37 cellular contexts compared by ENCODE assay signal in the genomic region with DNA sequence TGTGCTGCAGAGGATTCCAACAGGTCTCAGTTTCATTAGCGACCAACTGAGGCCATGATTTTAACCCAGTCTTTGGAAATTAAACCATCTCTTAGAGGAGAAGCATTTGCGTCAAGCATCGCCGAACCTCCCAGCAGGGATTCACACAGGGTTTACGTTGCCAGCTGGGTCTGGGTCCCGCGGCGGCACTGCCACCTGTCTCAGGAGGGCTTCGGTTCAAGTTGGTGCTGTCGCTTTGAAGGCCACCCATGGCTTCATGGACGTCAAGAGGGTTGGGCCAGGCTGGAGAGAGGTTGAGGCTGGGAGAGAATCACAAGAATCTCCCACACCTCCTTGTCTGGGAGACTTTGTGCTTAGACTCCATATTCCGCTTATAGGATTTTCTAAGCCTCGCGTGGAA. TPM values are rescaled to one million over a fixed set of nuclear protein-coding genes. Genes with fewer than 3 reads are reported as not detected.
A peak's percentile ranks its signal among the peaks of the same experiment; 100 is the strongest.
DNase-seq lines count a peak whose midpoint lies in the region; ATAC-seq and TF ChIP-seq lines count a peak whose summit lies in the region.
"Had no signal": no experiment of that assay in that cellular context is flagged by ENCODE, and none has a peak within 500 bp of the region (broad histone marks: within the 10 kb centered on the region; RNA-seq: fewer than 3 reads in every experiment).

No MANE protein-coding gene starts in this region.

- H3K36me3 ChIP-seq in sigmoid colon (no peaks in the 10 kb centered on the region), psoas muscle (ENCODE audit: insufficient read depth in 1 of 2, low read depth in 1 of 2) (no peaks in the 10 kb centered on the region), OCI-LY7 (ENCODE audit: insufficient read depth, low read length) (no peaks in the 10 kb centered on the region)
- H3K36me3 ChIP-seq: ascending aorta, cardiac muscle cell, lower lobe of right lung, thyroid gland had no signal

- CTCF ChIA-PET in OCI-LY7 (lab: Charles Lee; ENCODE audit: unreplicated experiment) = no interaction called here

- H3K4me1 ChIP-seq in sigmoid colon = no peaks in the 10 kb centered on the region
- H3K4me1 ChIP-seq in psoas muscle = no peaks in the 10 kb centered on the region
- H3K4me1 ChIP-seq in OCI-LY7 (ENCODE audit: insufficient read depth, low read length, poor library complexity, severe bottlenecking) = no peaks in the 10 kb centered on the region
- H3K4me1 ChIP-seq: ascending aorta, lower lobe of right lung, thyroid gland had no signal

- no peak for TF ChIP-seq POLR2A in sigmoid colon (IDR thresholded peaks at IDR 0.05)

- no peak overlapping the region for H3K4me3 ChIP-seq in sigmoid colon
- no peak overlapping the region for H3K4me3 ChIP-seq in psoas muscle
- no peak overlapping the region for H3K4me3 ChIP-seq in OCI-LY7 (ENCODE audit: low read depth, low read length, poor library complexity, severe bottlenecking)
- H3K4me3 ChIP-seq: ascending aorta, cardiac muscle cell, GM12878, lower lobe of right lung, PC-9, smooth muscle cell, thyroid gland had no signal

- BruUV-seq in OCI-LY7 (replicated peaks; lab: Mats Ljungman, UMichigan) = no TSS peak

- no peak overlapping the region for H2AFZ ChIP-seq in OCI-LY7 (ENCODE audit: low read length)
- H2AFZ ChIP-seq: PC-9 had no signal

- H4K20me1 ChIP-seq in OCI-LY7 (ENCODE audit: insufficient read depth, low read length) = no peaks in the 10 kb centered on the region

- ATAC-seq in psoas muscle (no peak), HG03039 (IDR thresholded peaks at IDR 0.05; ENCODE audit: unreplicated experiment) (no peak)
- ATAC-seq: activated CD4-positive, CD25-positive, alpha-beta regulatory T cell treated with anti-CD3 and anti-CD28 coated beads, Interleukin-2, amount 50 U/mL, for 24 hours; esophagus mucosa; GM12878; lower lobe of right lung; T-helper 17 cell had no signal

- no peak overlapping the region for H3K27ac ChIP-seq in sigmoid colon
- no peak overlapping the region for H3K27ac ChIP-seq in psoas muscle
- no peak overlapping the region for H3K27ac ChIP-seq in OCI-LY7 (ENCODE audit: low read depth, low read length, poor library complexity, severe bottlenecking)
- H3K27ac ChIP-seq: ascending aorta, cardiac muscle cell, lower lobe of right lung, PC-9, thyroid gland had no signal

- POLR2A ChIA-PET in OCI-LY7 (lab: Charles Lee) = no interaction called here

- 90 to 96% methylated on average over 14 of the region's 14 CpGs for WGBS in sigmoid colon, 2 donors
- 85 to 92% (median 89%) methylated on average over 14 of the region's 14 CpGs for WGBS in psoas muscle, 3 donors

- TF ChIP-seq EP300 in sigmoid colon (IDR thresholded peaks at IDR 0.05) = no peak

- intact Hi-C loops in sigmoid colon (cut with DNase I) (no loop called here), psoas muscle (cut with DNase I) (no loop called here), OCI-LY7 (cut with micrococcal nuclease; ENCODE audit: unreplicated experiment) (no loop called here)

- H3K9me3 ChIP-seq in sigmoid colon = no peaks in the 10 kb centered on the region
- H3K9me3 ChIP-seq in psoas muscle = no peaks in the 10 kb centered on the region
- no peaks in the 10 kb centered on the region for H3K9me3 ChIP-seq in OCI-LY7 (ENCODE audit: low read length)
- H3K9me3 ChIP-seq: ascending aorta, lower lobe of right lung, thyroid gland had no signal

- H3K4me2 ChIP-seq in OCI-LY7 (ENCODE audit: low read length) = no peak overlapping the region
- H3K4me2 ChIP-seq: PC-9, smooth muscle cell had no signal

- no peak for TF ChIP-seq CTCF in sigmoid colon (IDR thresholded peaks at IDR 0.05)
- no peak for TF ChIP-seq CTCF in psoas muscle (IDR thresholded peaks at IDR 0.05)
- no peak for TF ChIP-seq CTCF in OCI-LY7 (conservative IDR thresholded peaks at IDR 0.05; ENCODE audit: low read length)

- H3K9me2 ChIP-seq in OCI-LY7 (ENCODE audit: insufficient read depth, low read length) = no peaks in the 10 kb centered on the region

- H3K27me3 ChIP-seq in sigmoid colon (no peaks in the 10 kb centered on the region), psoas muscle (ENCODE audit: insufficient read depth in 3 of 3, low read length in 2 of 3) (peaks cover 0 to 1% (median 0%) of the 10 kb centered on the region in 3 donors)
- H3K27me3 ChIP-seq: ascending aorta, cardiac muscle cell, thyroid gland had no signal

- DNase-seq in D341Med (ENCODE audit: low spot score) (peak; percentile 13), HuH-7.5 (ENCODE audit: low spot score) (peak; percentile 2), iPS-NIHi11 (ENCODE audit: low spot score) (peak; percentile 3), sigmoid colon (peak; percentile 28), psoas muscle (no peak), OCI-LY7 (ENCODE audit: low spot score) (no peak)
- DNase-seq: activated CD4-positive, alpha-beta T cell treated with anti-CD3 and anti-CD28 coated beads, Interleukin-2, amount 50 U/mL, for 4 hours; activated effector memory CD4-positive, alpha-beta T cell treated with Interleukin-2 at 50 U/mL for 16 hours; CD8-positive, alpha-beta memory T cell; cortex of kidney; EL; foreskin fibroblast; HCEC 1CT; IMR-90; lower lobe of right lung; NCI-H1436 treated with DMSO at 0.1 percent for 48 hours; NCI-H226; NCI-H526 treated with DMSO at 0.1 percent for 48 hours; NK-92 treated with Interleukin-12 subunit alpha and Interleukin-12 subunit beta, amount 100 ng/mL, for 24 hours; PC-9; retina; SHP77; stimulated activated CD4-positive, alpha-beta T cell treated with anti-CD3 and anti-CD28 coated beads, Interleukin-2, amount 100 ng/mL, for 24 hours; T-helper 17 cell; thyroid gland had no signal

- no peaks in the 10 kb centered on the region for H3K79me2 ChIP-seq in OCI-LY7 (ENCODE audit: insufficient read depth, low read depth, low read length)

RNA-seq across cellular contexts. Expression of gene FRMD1, which starts 43.0 kb away (rescaled TPM):
- total RNA-seq in sigmoid colon (under 1 TPM in 2 of 4 donors, not detected in 2; 0.36 to 0.83 TPM), psoas muscle (1 to 10 TPM in 1 of 4 donors, under 1 TPM in 3; 0.17 to 2.9 (median 0.29) TPM), OCI-LY7 (2022) (not detected in 2 replicates)
- polyA plus RNA-seq in sigmoid colon (10 to 100 TPM in 1 of 3 donors, 1 to 10 TPM in 2; 4.2 to 12.0 (median 9.3) TPM), psoas muscle (under 1 TPM; 0.01 to 0.77 (median 0.14) TPM)
- total RNA-seq in OCI-LY7 (2014; rRNA removed; shearing (Covaris generic)) = not detected in 2 replicates
- total RNA-seq: activated naive CD8-positive, alpha-beta T cell treated with anti-CD3 and anti-CD28 coated beads for 36 hours; ascending aorta; CD8-positive, alpha-beta memory T cell; esophagus mucosa; GM12878; IMR-90; kidney epithelial cell; lower lobe of right lung; mononuclear cell; PC-9; smooth muscle cell; T-helper 17 cell had no signal
- polyA plus RNA-seq: AG04450; BJ; cardiac muscle cell; CD8-positive, alpha-beta memory T cell; GM12878; IMR-90; smooth muscle cell had no signal

Comparison
In these comparisons a context has a peak if more than half of its experiments do, and no peak if none do; other contexts are left out.
1. DNase-seq: peak in D341Med (single experiment), HuH-7.5 (single experiment), iPS-NIHi11 (single experiment) and sigmoid colon (single experiment); none in psoas muscle (0 of 2) and OCI-LY7 (single experiment).